Comparison of ENCODE assay signal across 8 cellular contexts in the genomic region with DNA sequence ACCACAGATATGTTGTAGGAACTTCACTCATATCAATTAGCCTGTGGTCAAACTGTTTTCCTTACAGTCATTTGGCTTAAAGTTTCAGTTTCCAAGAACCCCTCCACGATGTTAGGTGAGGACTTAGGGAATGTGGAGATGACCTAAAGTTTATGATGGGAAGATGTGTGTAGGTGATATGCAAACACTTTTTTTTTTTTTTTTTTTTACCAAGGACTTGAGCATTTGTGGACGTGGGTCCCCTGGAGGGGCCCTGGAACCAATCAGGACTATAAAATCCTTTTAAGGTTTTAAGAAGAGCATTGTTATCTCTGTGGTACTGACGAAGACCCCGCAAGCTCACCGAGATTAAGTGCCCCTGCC. TPM values are rescaled to one million over a fixed set of nuclear protein-coding genes. Genes with fewer than 3 reads are reported as not detected.
DNase-seq lines count a peak whose midpoint lies in the region; ATAC-seq and TF ChIP-seq lines count a peak whose summit lies in the region.

No MANE protein-coding gene starts in this region.

- H3K9me3 Mint-ChIP-seq in stimulated activated effector memory CD8-positive, alpha-beta T cell treated with anti-CD3 and anti-CD28 coated beads, Interleukin-12 subunit alpha, Interleukin-12 subunit beta, amount 100 ng/mL, for 72 hours, result no peaks in the 10 kb centered on the region

- WGBS in gastroesophageal sphincter (ENCODE audit: low coverage in 1 of 2), 2 donors, result 12 to 23% methylated on average over 4 to 5 of the region's 5 CpGs

- H3K4me3 Mint-ChIP-seq in stimulated activated effector memory CD8-positive, alpha-beta T cell treated with anti-CD3 and anti-CD28 coated beads, Interleukin-12 subunit alpha, Interleukin-12 subunit beta, amount 100 ng/mL, for 72 hours, result peak overlapping the region; percentile 87

- peaks cover 15% of the 10 kb centered on the region for H3K36me3 Mint-ChIP-seq in stimulated activated effector memory CD8-positive, alpha-beta T cell treated with anti-CD3 and anti-CD28 coated beads, Interleukin-12 subunit alpha, Interleukin-12 subunit beta, amount 100 ng/mL, for 72 hours

- no peaks in the 10 kb centered on the region for H3K9me3 ChIP-seq in HEK293 (ENCODE audit: control insufficient read depth, insufficient read depth, low read depth, low read length)
- no peaks in the 10 kb centered on the region for H3K9me3 ChIP-seq in gastroesophageal sphincter

- TF ChIP-seq EP300 in gastroesophageal sphincter (IDR thresholded peaks at IDR 0.05), result no peak

- POLR2A ChIA-PET in HEK293 (lab: Yijun Ruan, JAX), result interaction anchor here (1.5 to 1.9 kb wide), 3 partner anchors 8 to 525 kb away, joined by 3 to 7 read pairs (median 7); no protein-coding TSS in a partner anchor

- no peak for TF ChIP-seq CTCF in HEK293 (tag by site-specific recombination; IDR thresholded peaks at IDR 0.05)
- TF ChIP-seq CTCF in VCaP (conservative IDR thresholded peaks at IDR 0.05), result no peak
- no peak for TF ChIP-seq CTCF in gastroesophageal sphincter (IDR thresholded peaks at IDR 0.05)

- CTCF ChIA-PET in HEK293 (lab: Yijun Ruan, JAX), result interaction anchor here (0.5 to 2.6 kb wide), 19 partner anchors 9 to 1300 kb away, joined by 3 to 11 read pairs (median 3); no protein-coding TSS in a partner anchor

- H3K4me1 Mint-ChIP-seq in stimulated activated effector memory CD8-positive, alpha-beta T cell treated with anti-CD3 and anti-CD28 coated beads, Interleukin-12 subunit alpha, Interleukin-12 subunit beta, amount 100 ng/mL, for 72 hours, result peaks cover 28% of the 10 kb centered on the region

- no peaks in the 10 kb centered on the region for H3K27me3 ChIP-seq in gastroesophageal sphincter

- no peak overlapping the region for H3K27ac Mint-ChIP-seq in stimulated activated effector memory CD8-positive, alpha-beta T cell treated with anti-CD3 and anti-CD28 coated beads, Interleukin-12 subunit alpha, Interleukin-12 subunit beta, amount 100 ng/mL, for 72 hours

- TF ChIP-seq POLR2A in gastroesophageal sphincter (IDR thresholded peaks at IDR 0.05), result no peak

- H3K4me1 ChIP-seq in HEK293 (ENCODE audit: control insufficient read depth, insufficient read depth, low read length) (peaks cover 8% of the 10 kb centered on the region), gastroesophageal sphincter (peaks cover 0 to 22% (median 4%) of the 10 kb centered on the region in 3 donors)

- H3K4me3 ChIP-seq in HEK293 (ENCODE audit: low read depth, low read length) (peak overlapping the region; percentile 78), gastroesophageal sphincter (peak overlapping the region; percentile 41 to 74)

- H3K36me3 ChIP-seq in HEK293 (ENCODE audit: control insufficient read depth in 2 of 2, insufficient read depth in 1 of 2, low read length in 2 of 2) (no peaks in the 10 kb centered on the region; a peak in 1 of 3 replicates), gastroesophageal sphincter (no peaks in the 10 kb centered on the region)

- ATAC-seq in gastroesophageal sphincter, result no peak
- ATAC-seq in stimulated activated effector memory CD8-positive, alpha-beta T cell treated with anti-CD3 and anti-CD28 coated beads, Interleukin-12 subunit alpha, Interleukin-12 subunit beta, amount 100 ng/mL, for 72 hours, result no peak
- ATAC-seq in GM19395 (IDR thresholded peaks at IDR 0.05; ENCODE audit: unreplicated experiment), result no peak
- ATAC-seq in HG03571 (IDR thresholded peaks at IDR 0.05; ENCODE audit: unreplicated experiment), result no peak
- ATAC-seq in GM18868 (IDR thresholded peaks at IDR 0.05; ENCODE audit: unreplicated experiment), result no peak

- H3K27ac ChIP-seq in HEK293 (ENCODE audit: extremely low read depth, low read depth, low read length) (peak overlapping the region; percentile 98), VCaP (peak overlapping the region; percentile 98), gastroesophageal sphincter (peak overlapping the region in 3 of 4 donors; percentile 83 to 93 (median 85))

- DNase-seq in stimulated activated effector memory CD8-positive, alpha-beta T cell treated with anti-CD3 and anti-CD28 coated beads, Interleukin-12 subunit alpha, Interleukin-12 subunit beta, amount 100 ng/mL, for 72 hours (ENCODE audit: low spot score in 2 of 2), result no peak
- DNase-seq in central memory CD4-positive, alpha-beta T cell, result no peak

TF ChIP-seq in HEK293, 187 proteins besides CTCF, POLR2A, EP300 and RAD21:
- TF ChIP-seq ZNF558 (tag by site-specific recombination; IDR thresholded peaks at IDR 0.05), result peak; percentile 20; the same call in 1 of the 2 replicates
- TF ChIP-seq OSR2 (tag by site-specific recombination; IDR thresholded peaks at IDR 0.05), result no peak
- TF ChIP-seq ZNF335 (tag by site-specific recombination; conservative IDR thresholded peaks at IDR 0.05), result peak; percentile 77; the same call in 1 of the 2 replicates
- TF ChIP-seq GLI2 (tag by site-specific recombination; IDR thresholded peaks at IDR 0.05; ENCODE audit: borderline replicate concordance, low read depth), result no peak
- TF ChIP-seq ZNF223 (tag by site-specific recombination; IDR thresholded peaks at IDR 0.05), result no peak
- TF ChIP-seq ZNF362 (tag by site-specific recombination; IDR thresholded peaks at IDR 0.05), result peak; percentile 85

RNA-seq across cellular contexts. Expression of gene MTHFD1L, which starts 0.5 kb away (rescaled TPM):
- 10 to 100 TPM in 1 of 4 donors, 1 to 10 TPM in 3; 1.2 to 10.8 (median 4.0) TPM for total RNA-seq in gastroesophageal sphincter
